9 cellular contexts compared by ENCODE assay signal in the genomic region with DNA sequence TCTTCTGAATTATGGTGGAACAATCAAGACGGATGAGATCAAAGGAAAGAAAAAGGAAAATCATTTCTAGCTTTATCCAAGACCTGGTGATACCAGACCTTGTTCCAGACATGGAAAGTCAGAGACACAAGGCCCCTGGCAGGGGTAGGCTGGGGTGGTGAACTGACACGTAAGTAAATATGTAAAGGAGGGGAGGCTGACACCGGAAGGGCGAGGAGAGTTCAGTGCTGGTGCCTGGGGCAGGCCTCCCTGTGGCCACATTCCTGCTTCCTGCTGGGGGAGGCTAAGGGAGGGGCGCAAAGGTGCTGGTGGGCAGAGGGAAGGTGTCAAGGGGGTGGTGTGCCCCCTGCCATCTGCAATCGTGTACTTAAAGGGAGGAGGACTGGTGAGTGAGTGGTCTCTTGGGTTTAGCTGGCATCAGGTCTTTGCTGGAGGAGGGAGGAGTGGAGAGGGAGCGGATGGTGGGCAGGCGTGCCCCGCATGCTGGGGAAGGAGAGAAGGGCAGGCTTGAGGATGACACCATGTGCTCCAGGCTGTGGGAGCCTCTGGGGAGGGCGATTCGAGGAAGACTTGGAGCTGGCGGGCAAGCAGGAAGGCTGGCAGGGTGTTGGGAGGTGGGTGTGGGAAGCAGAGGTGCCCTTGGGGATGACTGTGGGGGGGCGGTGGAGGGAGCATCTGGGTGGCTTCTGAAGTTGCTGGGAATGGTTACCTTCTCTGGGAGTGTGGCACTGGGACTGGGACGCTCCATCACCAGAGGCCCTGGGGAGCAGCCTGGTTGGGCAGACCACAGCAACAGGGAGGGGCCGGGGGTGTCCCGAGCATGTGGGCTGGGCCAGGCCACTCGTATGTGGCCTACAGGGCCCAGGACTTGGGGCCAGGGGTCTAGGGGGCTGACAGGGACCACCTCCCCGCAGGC. TPM values are rescaled to one million over a fixed set of nuclear protein-coding genes. Genes with fewer than 3 reads are reported as not detected.
DNase-seq lines count a peak whose midpoint lies in the region; ATAC-seq, FAIRE-seq and TF ChIP-seq lines count a peak whose summit lies in the region.
"Had no signal": no experiment of that assay in that cellular context is flagged by ENCODE, and none has a peak within 500 bp of the region (broad histone marks: within the 10 kb centered on the region; RNA-seq: fewer than 3 reads in every experiment).

No MANE protein-coding gene starts in this region.

- H2AFZ ChIP-seq in neural cell (ENCODE audit: low read depth, low read length) = no peak overlapping the region

- peak overlapping the region; percentile 30 for H3K4me3 ChIP-seq in coronary artery
- peak overlapping the region; percentile 13 for H3K4me3 ChIP-seq in neural cell (ENCODE audit: low read length)
- H3K4me3 ChIP-seq: SK-N-MC had no signal

- peak overlapping the region; percentile 34 for H3K9ac ChIP-seq in neural cell (ENCODE audit: low read length)

- no peak overlapping the region for H3K4me2 ChIP-seq in neural cell (ENCODE audit: low read length)

- H4K20me1 ChIP-seq in neural cell (ENCODE audit: insufficient read depth) = no peaks in the 10 kb centered on the region

- FAIRE-seq in RCC 7860 (lab: Jason Lieb, UNC) = no peak

- H3F3A ChIP-seq in neural cell (ENCODE audit: insufficient read depth, low read length, poor library complexity, severe bottlenecking) = no peaks in the 10 kb centered on the region

- no peaks in the 10 kb centered on the region for H3K27me3 ChIP-seq in neural cell (ENCODE audit: insufficient read depth, low read depth, low read length)

- H3K27ac ChIP-seq in coronary artery = peak overlapping the region; percentile 46 to 79
- peak overlapping the region; percentile 59 for H3K27ac ChIP-seq in neural cell (ENCODE audit: low read length)
- H3K27ac ChIP-seq: SK-N-MC had no signal

- peak; percentile 71 for ATAC-seq in GM18502 (IDR thresholded peaks at IDR 0.05; ENCODE audit: poor library complexity, unreplicated experiment)
- peak; percentile 59 for ATAC-seq in HG02678 (IDR thresholded peaks at IDR 0.05; ENCODE audit: unreplicated experiment)

- peak in 4 of 5 experiments; percentile 22 to 83 (median 44) for DNase-seq in T-helper 2 cell
- DNase-seq in coronary artery (ENCODE audit: low spot score) = no peak
- DNase-seq in cerebellar cortex (ENCODE audit: low spot score) = no peak
- no peak for DNase-seq in RCC 7860 (ENCODE audit: low spot score)
- DNase-seq in mucosa of gallbladder (ENCODE audit: low spot score) = no peak

- no peaks in the 10 kb centered on the region for H3K9me3 ChIP-seq in neural cell (ENCODE audit: low read length)

- H3K79me2 ChIP-seq in neural cell (replicated peaks; ENCODE audit: insufficient read depth, low read length) = no peaks in the 10 kb centered on the region

- TF ChIP-seq CTCF in coronary artery (IDR thresholded peaks at IDR 0.05) = no peak
- no peak for TF ChIP-seq CTCF in neural cell (IDR thresholded peaks at IDR 0.05; ENCODE audit: poor library complexity, severe bottlenecking)

- no peak for TF ChIP-seq EP300 in neural cell (conservative IDR thresholded peaks at IDR 0.05; ENCODE audit: poor library complexity, severe bottlenecking)

- H3K36me3 ChIP-seq in neural cell (ENCODE audit: insufficient read depth, low read length) = no peaks in the 10 kb centered on the region

- no peaks in the 10 kb centered on the region for H3K9me2 ChIP-seq in neural cell (ENCODE audit: insufficient read depth, low read length)

- no peak for TF ChIP-seq RAD21 in neural cell (conservative IDR thresholded peaks at IDR 0.05)

TF ChIP-seq in neural cell, 6 proteins besides CTCF, POLR2A, EP300 and RAD21:
- TF ChIP-seq TAF1 (IDR thresholded peaks at IDR 0.05; ENCODE audit: low read depth) (no peak), MXI1 (conservative IDR thresholded peaks at IDR 0.05; ENCODE audit: poor library complexity, severe bottlenecking) (no peak), EZH2 (IDR thresholded peaks at IDR 0.05; ENCODE audit: borderline replicate concordance, insufficient read depth, low read length, poor library complexity, severe bottlenecking) (no peak), SMC3 (conservative IDR thresholded peaks at IDR 0.05; ENCODE audit: poor library complexity) (no peak), POLR2AphosphoS5 (IDR thresholded peaks at IDR 0.05) (no peak)
- TF ChIP-seq, protein P1, sequence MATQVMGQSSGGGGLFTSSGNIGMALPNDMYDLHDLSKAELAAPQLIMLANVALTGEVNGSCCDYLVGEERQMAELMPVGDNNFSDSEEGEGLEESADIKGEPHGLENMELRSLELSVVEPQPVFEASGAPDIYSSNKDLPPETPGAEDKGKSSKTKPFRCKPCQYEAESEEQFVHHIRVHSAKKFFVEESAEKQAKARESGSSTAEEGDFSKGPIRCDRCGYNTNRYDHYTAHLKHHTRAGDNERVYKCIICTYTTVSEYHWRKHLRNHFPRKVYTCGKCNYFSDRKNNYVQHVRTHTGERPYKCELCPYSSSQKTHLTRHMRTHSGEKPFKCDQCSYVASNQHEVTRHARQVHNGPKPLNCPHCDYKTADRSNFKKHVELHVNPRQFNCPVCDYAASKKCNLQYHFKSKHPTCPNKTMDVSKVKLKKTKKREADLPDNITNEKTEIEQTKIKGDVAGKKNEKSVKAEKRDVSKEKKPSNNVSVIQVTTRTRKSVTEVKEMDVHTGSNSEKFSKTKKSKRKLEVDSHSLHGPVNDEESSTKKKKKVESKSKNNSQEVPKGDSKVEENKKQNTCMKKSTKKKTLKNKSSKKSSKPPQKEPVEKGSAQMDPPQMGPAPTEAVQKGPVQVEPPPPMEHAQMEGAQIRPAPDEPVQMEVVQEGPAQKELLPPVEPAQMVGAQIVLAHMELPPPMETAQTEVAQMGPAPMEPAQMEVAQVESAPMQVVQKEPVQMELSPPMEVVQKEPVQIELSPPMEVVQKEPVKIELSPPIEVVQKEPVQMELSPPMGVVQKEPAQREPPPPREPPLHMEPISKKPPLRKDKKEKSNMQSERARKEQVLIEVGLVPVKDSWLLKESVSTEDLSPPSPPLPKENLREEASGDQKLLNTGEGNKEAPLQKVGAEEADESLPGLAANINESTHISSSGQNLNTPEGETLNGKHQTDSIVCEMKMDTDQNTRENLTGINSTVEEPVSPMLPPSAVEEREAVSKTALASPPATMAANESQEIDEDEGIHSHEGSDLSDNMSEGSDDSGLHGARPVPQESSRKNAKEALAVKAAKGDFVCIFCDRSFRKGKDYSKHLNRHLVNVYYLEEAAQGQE (IDR thresholded peaks at IDR 0.05; ENCODE audit: borderline replicate concordance) = no peak
TF ChIP-seq in neural cell: peak in this region for 0.

RNA-seq across cellular contexts. Expression of gene AFAP1, which starts 30.6 kb away (rescaled TPM):
- 38.9 and 44.1 TPM in 2 replicates for polyA plus RNA-seq in neural cell
- 99.4 and 103 TPM in 2 replicates for polyA minus RNA-seq in neural cell
- 22.7 TPM for total RNA-seq in mucosa of gallbladder

Comparison
In these comparisons a context has a peak if more than half of its experiments do, and no peak if none do; other contexts are left out.
1. DNase-seq: peak in T-helper 2 cell (4 of 5); none in coronary artery (single experiment), cerebellar cortex (single experiment), RCC 7860 (single experiment) and mucosa of gallbladder (single experiment).